8 cellular contexts compared by ENCODE assay signal in genomic region chr1:196651637-196652215, GRCh38. TPM values are rescaled to one million over a fixed set of nuclear protein-coding genes. Genes with fewer than 3 reads are reported as not detected.
DNase-seq lines count a peak whose midpoint lies in the region; ATAC-seq and TF ChIP-seq lines count a peak whose summit lies in the region.

Gene CFH, plus strand, starts transcription at chr1:196652043. Its CDS starts 75 bp downstream, at chr1:196652118.

- H3K27me3 ChIP-seq in body of pancreas = no peaks in the 10 kb centered on the region
- H3K27me3 ChIP-seq in left lung = no peaks in the 10 kb centered on the region
- H3K27me3 ChIP-seq in vagina = no peaks in the 10 kb centered on the region

- no peaks in the 10 kb centered on the region for H3K36me3 Mint-ChIP-seq in activated naive CD4-positive, alpha-beta T cell treated with anti-CD3 and anti-CD28 coated beads, Interleukin-2, amount 10 ng/mL, durations not matched to agents 7 days and 5 days

- H3K4me1 Mint-ChIP-seq in activated naive CD4-positive, alpha-beta T cell treated with anti-CD3 and anti-CD28 coated beads, Interleukin-2, amount 10 ng/mL, durations not matched to agents 7 days and 5 days = peaks cover 17% of the 10 kb centered on the region

- CTCF ChIA-PET in activated naive CD4-positive, alpha-beta T cell treated with anti-CD3 and anti-CD28 coated beads, Interleukin-2, amount 10 ng/mL, durations not matched to agents 7 days and 5 days (lab: Charles Lee) = no interaction called here

- 17 to 28% methylated on average over 5 of the region's 5 CpGs for WGBS in body of pancreas, 2 donors

- no peak for TF ChIP-seq CTCF in body of pancreas (IDR thresholded peaks at IDR 0.05)
- no peak for TF ChIP-seq CTCF in left lung (IDR thresholded peaks at IDR 0.05)
- no peak for TF ChIP-seq CTCF in vagina (IDR thresholded peaks at IDR 0.05)

- H3K4me1 ChIP-seq in body of pancreas = no peaks in the 10 kb centered on the region
- no peaks in the 10 kb centered on the region for H3K4me1 ChIP-seq in left lung
- H3K4me1 ChIP-seq in vagina = no peaks in the 10 kb centered on the region

- peak within 1 kb of the TSS; percentile 33 for H3K4me3 Mint-ChIP-seq in activated naive CD4-positive, alpha-beta T cell treated with anti-CD3 and anti-CD28 coated beads, Interleukin-2, amount 10 ng/mL, durations not matched to agents 7 days and 5 days

- TF ChIP-seq POLR2A in body of pancreas (IDR thresholded peaks at IDR 0.05) = peak in 1 of 3 donors; percentile 43
- no peak for TF ChIP-seq POLR2A in vagina (IDR thresholded peaks at IDR 0.05)

- intact Hi-C loops in body of pancreas (cut with DNase I) (no loop called here), left lung (cut with DNase I) (loop anchor here in 1 of 2 donors (10.0 kb wide), 1 partner anchor 297 kb away; no protein-coding TSS in a partner anchor), vagina (cut with DNase I) (no loop called here)

- ATAC-seq in body of pancreas = peak; percentile 38
- peak; percentile 88 for ATAC-seq in left lung
- ATAC-seq in activated CD4-positive, CD25-positive, alpha-beta regulatory T cell treated with anti-CD3 and anti-CD28 coated beads, Interleukin-2, amount 50 U/mL, for 24 hours = no peak
- no peak for ATAC-seq in GM18517 (IDR thresholded peaks at IDR 0.05; ENCODE audit: unreplicated experiment)

- H3K36me3 ChIP-seq in body of pancreas (replicated peaks in 1 of 2; ENCODE audit: insufficient read depth in 1 of 2, low read depth in 2 of 2) (no peaks in the 10 kb centered on the region), left lung (no peaks in the 10 kb centered on the region), vagina (no peaks in the 10 kb centered on the region)

- no peaks in the 10 kb centered on the region for H3K27me3 Mint-ChIP-seq in activated naive CD4-positive, alpha-beta T cell treated with anti-CD3 and anti-CD28 coated beads, Interleukin-2, amount 10 ng/mL, durations not matched to agents 7 days and 5 days

- H3K27ac ChIP-seq in body of pancreas (no peak within 1 kb of the TSS), left lung (peak within 1 kb of the TSS; percentile 43 to 68), vagina (peak within 1 kb of the TSS; percentile 8)

- no peaks in the 10 kb centered on the region for H3K9me3 Mint-ChIP-seq in activated naive CD4-positive, alpha-beta T cell treated with anti-CD3 and anti-CD28 coated beads, Interleukin-2, amount 10 ng/mL, durations not matched to agents 7 days and 5 days

- H3K4me3 ChIP-seq in body of pancreas (no peak within 1 kb of the TSS), left lung (peak within 1 kb of the TSS; percentile 10 to 19), vagina (peak within 1 kb of the TSS; percentile 10 to 16)

- no peaks in the 10 kb centered on the region for H3K9me3 ChIP-seq in body of pancreas
- H3K9me3 ChIP-seq in left lung = no peaks in the 10 kb centered on the region
- H3K9me3 ChIP-seq in vagina = no peaks in the 10 kb centered on the region

- DNase-seq in activated naive CD4-positive, alpha-beta T cell treated with anti-CD3 and anti-CD28 coated beads, Interleukin-2, amount 10 ng/mL, durations not matched to agents 7 days and 5 days = no peak
- DNase-seq in activated naive CD4-positive, alpha-beta T cell treated with Interleukin-2 at 50 U/mL for 16 hours = no peak
- DNase-seq in body of pancreas (peak in 1 of 4 donors; percentile 7), left lung (no peak), vagina (ENCODE audit: extremely low spot score in 2 of 2) (no peak), activated gamma-delta T cell treated with Interleukin-2 at 50 U/mL for 16 hours (no peak)

- H3K27ac Mint-ChIP-seq in activated naive CD4-positive, alpha-beta T cell treated with anti-CD3 and anti-CD28 coated beads, Interleukin-2, amount 10 ng/mL, durations not matched to agents 7 days and 5 days = no peak within 1 kb of the TSS

RNA-seq across cellular contexts. Expression of gene CFH, which starts in this region (rescaled TPM):
- total RNA-seq in body of pancreas = 10 to 100 TPM; 12.2 to 46.7 TPM
- total RNA-seq in left lung = 100 to 1,000 TPM; 101 to 161 TPM
- 36.8 TPM for total RNA-seq in vagina

Comparison
In these comparisons a context has a peak if more than half of its experiments do, and no peak if none do; other contexts are left out.
1. ATAC-seq: peak in body of pancreas (single experiment) and left lung (single experiment); none in activated CD4-positive, CD25-positive, alpha-beta regulatory T cell treated with anti-CD3 and anti-CD28 coated beads, Interleukin-2, amount 50 U/mL, for 24 hours (0 of 2) and GM18517 (single experiment).
2. H3K27ac ChIP-seq: peak in left lung (2 of 2) and vagina (single experiment); none in body of pancreas (0 of 4).
3. H3K4me3 ChIP-seq: peak in left lung (2 of 2) and vagina (2 of 2); none in body of pancreas (0 of 2).